In the genomic region with DNA sequence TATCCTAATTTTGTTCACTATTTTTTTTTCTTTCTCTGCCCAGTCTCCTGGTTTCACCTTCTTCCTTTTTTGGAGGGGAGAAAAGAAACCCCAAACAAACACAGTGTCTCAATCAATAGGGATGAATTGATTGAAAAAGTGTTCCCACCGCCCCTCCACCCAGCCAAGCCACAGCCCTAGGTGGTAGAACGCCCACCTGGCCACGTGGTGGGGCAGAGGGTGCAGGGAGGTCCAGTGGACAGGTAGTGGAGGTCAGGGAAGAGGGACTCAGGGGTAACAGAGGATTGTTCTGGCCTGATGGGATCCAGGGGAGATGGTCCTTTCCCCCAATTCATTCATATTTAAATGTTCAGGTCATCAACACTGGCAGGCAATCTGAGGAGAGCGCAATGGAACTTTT, we compare ENCODE assay signal across 12 cellular contexts. TPM values are rescaled to one million over a fixed set of nuclear protein-coding genes. Genes with fewer than 3 reads are reported as not detected.
A peak's percentile ranks its signal among the peaks of the same experiment; 100 is the strongest.
DNase-seq lines count a peak whose midpoint lies in the region; ATAC-seq and TF ChIP-seq lines count a peak whose summit lies in the region.
"Had no signal": no experiment of that assay in that cellular context is flagged by ENCODE, and none has a peak within 500 bp of the region (broad histone marks: within the 10 kb centered on the region; RNA-seq: fewer than 3 reads in every experiment).

No MANE protein-coding gene starts in this region.

- peak overlapping the region; percentile 99 for H3K4me3 Mint-ChIP-seq in osteocyte (ENCODE audit: unreplicated experiment)

- peaks cover 22% of the 10 kb centered on the region for H3K4me1 ChIP-seq in ES-I3 (ENCODE audit: insufficient read depth, low read length)
- peaks cover 0 to 14% of the 10 kb centered on the region in 2 donors for H3K4me1 ChIP-seq in ascending aorta
- peaks cover 5% of the 10 kb centered on the region for H3K4me1 ChIP-seq in OCI-LY7 (ENCODE audit: insufficient read depth, low read length, poor library complexity, severe bottlenecking)

- CTCF ChIA-PET in OCI-LY7 (lab: Charles Lee; ENCODE audit: unreplicated experiment), result no interaction called here

- peaks cover 63% of the 10 kb centered on the region for H3K4me1 Mint-ChIP-seq in osteocyte (ENCODE audit: unreplicated experiment)

- H3K9me2 ChIP-seq in OCI-LY7 (ENCODE audit: insufficient read depth, low read length), result no peaks in the 10 kb centered on the region

- H3K36me3 ChIP-seq in ES-I3 (ENCODE audit: insufficient read depth, low read length) (no peaks in the 10 kb centered on the region), ascending aorta (no peaks in the 10 kb centered on the region), OCI-LY7 (ENCODE audit: insufficient read depth, low read length) (no peaks in the 10 kb centered on the region)

- no peaks in the 10 kb centered on the region for H3K27me3 ChIP-seq in ascending aorta

- no peaks in the 10 kb centered on the region for H4K20me1 ChIP-seq in OCI-LY7 (ENCODE audit: insufficient read depth, low read length)

- H2AFZ ChIP-seq in OCI-LY7 (ENCODE audit: low read length), result no peak overlapping the region

- TF ChIP-seq CTCF in ascending aorta (IDR thresholded peaks at IDR 0.05), result no peak
- no peak for TF ChIP-seq CTCF in foreskin fibroblast (IDR thresholded peaks at IDR 0.05; ENCODE audit: low read depth, low read length)
- no peak for TF ChIP-seq CTCF in osteocyte (IDR thresholded peaks at IDR 0.05)
- TF ChIP-seq CTCF in OCI-LY7 (conservative IDR thresholded peaks at IDR 0.05; ENCODE audit: low read length), result no peak

- BruUV-seq in OCI-LY7 (replicated peaks; lab: Mats Ljungman, UMichigan), result no TSS peak

- intact Hi-C loops in ascending aorta (cut with DNase I) (loop anchor here (5.0 to 10.0 kb wide), 4 partner anchors 784 to 1746 kb away; a partner anchor contains a TSS), OCI-LY7 (cut with micrococcal nuclease; ENCODE audit: unreplicated experiment) (loop anchor here (10.0 kb wide), 1 partner anchor 1376 kb away; no protein-coding TSS in a partner anchor)

- H3K9ac ChIP-seq in ES-I3 (ENCODE audit: low read depth, low read length), result peak overlapping the region; percentile 68; the same call in 1 of the 2 replicates

- no peak for ATAC-seq in HG03565 (IDR thresholded peaks at IDR 0.05; ENCODE audit: unreplicated experiment)
- no peak for ATAC-seq in GM21367 (IDR thresholded peaks at IDR 0.05; ENCODE audit: unreplicated experiment)

- H3K36me3 Mint-ChIP-seq in osteocyte (ENCODE audit: unreplicated experiment), result peaks cover 26% of the 10 kb centered on the region

- DNase-seq in ascending aorta (ENCODE audit: low spot score in 2 of 2) (no peak), foreskin fibroblast (no peak), osteocyte (ENCODE audit: extremely low spot score, unreplicated experiment) (no peak), NCI-H748 treated with DMSO at 0.1 percent for 48 hours (lab: John Stamatoyannopoulos, UW) (no peak), OCI-LY7 (ENCODE audit: low spot score) (no peak)
- DNase-seq: activated CD4-positive, alpha-beta T cell treated with anti-CD3 and anti-CD28 coated beads for 48 hours; NCI-H146; small intestine had no signal

- peak overlapping the region; percentile 99 for H3K27ac Mint-ChIP-seq in osteocyte (ENCODE audit: unreplicated experiment)

- POLR2A ChIA-PET in OCI-LY7 (lab: Charles Lee), result no interaction called here

- H3K79me2 ChIP-seq in OCI-LY7 (ENCODE audit: insufficient read depth, low read depth, low read length), result no peaks in the 10 kb centered on the region

- no peaks in the 10 kb centered on the region for H3K27me3 Mint-ChIP-seq in osteocyte (ENCODE audit: unreplicated experiment)

- H3K9me3 ChIP-seq in ES-I3 (ENCODE audit: control insufficient read depth, insufficient read depth, low read length), result no peaks in the 10 kb centered on the region
- H3K9me3 ChIP-seq in ascending aorta, result no peaks in the 10 kb centered on the region
- H3K9me3 ChIP-seq in OCI-LY7 (ENCODE audit: low read length), result no peaks in the 10 kb centered on the region

- H3K27ac ChIP-seq in ascending aorta (peak overlapping the region; percentile 83 to 88), OCI-LY7 (ENCODE audit: low read depth, low read length, poor library complexity, severe bottlenecking) (no peak overlapping the region)

- H3K4me3 ChIP-seq in ascending aorta (peak overlapping the region; percentile 58 to 82), foreskin fibroblast (ENCODE audit: low read depth in 1 of 2, low read length in 2 of 2) (peak overlapping the region; percentile 62 to 72), OCI-LY7 (ENCODE audit: low read depth, low read length, poor library complexity, severe bottlenecking) (no peak overlapping the region)

- H3K4me2 ChIP-seq in OCI-LY7 (ENCODE audit: low read length), result no peak overlapping the region

- H3K9me3 Mint-ChIP-seq in osteocyte (ENCODE audit: unreplicated experiment), result no peaks in the 10 kb centered on the region
- H3K9me3 Mint-ChIP-seq: activated T-helper 1 cell treated with anti-CD3 and anti-CD28 coated beads, Interleukin-12 subunit alpha, Interleukin-12 subunit beta, Interleukin-2, Interleukin-4 antibody, amounts not matched to agents 30 ng/mL and 10 ng/mL and 1 ng/mL, durations not matched to agents 14 hours and 24 hours and 36 hours had no signal

RNA-seq across cellular contexts. Expression of a gene that starts 1.8 kb away (rescaled TPM):
- total RNA-seq in ascending aorta (41.5 TPM), osteocyte (198 and 199 TPM in 2 replicates), OCI-LY7 (2022) (not detected in 2 replicates)
- total RNA-seq in OCI-LY7 (2014; rRNA removed; shearing (Covaris generic)), result not detected in 2 replicates

Comparison
In these comparisons a context has a peak if more than half of its experiments do, and no peak if none do; other contexts are left out.
1. RNA of a gene that starts 1.8 kb away (total RNA-seq): 198 to 199 TPM in osteocyte and 41.5 TPM in ascending aorta (single experiment); not detected in OCI-LY7; every median in the first group is over 10 times any median in the second.